24 cellular contexts compared by ENCODE assay signal in the genomic region with DNA sequence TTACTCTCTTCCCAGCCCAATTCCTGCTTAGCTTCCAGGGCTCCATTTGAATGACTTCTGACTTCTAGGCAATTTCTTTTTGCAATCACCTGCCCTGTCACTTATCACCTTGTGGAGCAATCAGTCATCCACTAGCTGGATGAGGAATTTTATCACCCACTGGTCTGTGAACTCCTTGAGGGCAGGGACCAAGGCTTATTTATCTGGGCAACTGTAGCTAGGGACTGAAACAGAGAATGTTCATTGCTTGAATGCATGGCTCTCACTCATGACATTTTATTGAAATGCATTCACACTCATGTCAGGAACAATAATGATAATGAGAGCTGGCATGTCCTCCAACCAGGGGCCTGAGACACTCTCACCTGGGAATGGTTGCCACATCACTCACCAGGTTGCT. TPM values are rescaled to one million over a fixed set of nuclear protein-coding genes. Genes with fewer than 3 reads are reported as not detected.
"Had no signal": no experiment of that assay in that cellular context is flagged by ENCODE, and none has a peak within 500 bp of the region (broad histone marks: within the 10 kb centered on the region; RNA-seq: fewer than 3 reads in every experiment).

No MANE protein-coding gene starts in this region.

- H3K4me3 ChIP-seq: heart right ventricle, sigmoid colon, thoracic aorta, upper lobe of left lung had no signal

- H2AFZ ChIP-seq: parathyroid adenoma had no signal

- H3K9me3 ChIP-seq: heart right ventricle, sigmoid colon, thoracic aorta, upper lobe of left lung had no signal

- H3K4me1 ChIP-seq: parathyroid adenoma had no signal

- H3K36me3 ChIP-seq: heart right ventricle, sigmoid colon, thoracic aorta, upper lobe of left lung had no signal

- H3K27me3 ChIP-seq: heart right ventricle, sigmoid colon, upper lobe of left lung had no signal

- ATAC-seq: activated CD4-positive, CD25-positive, alpha-beta regulatory T cell treated with anti-CD3 and anti-CD28 coated beads, Interleukin-2, amount 50 U/mL, for 24 hours; activated CD8-positive, alpha-beta memory T cell treated with anti-CD3 and anti-CD28 coated beads, Interleukin-2, amount 10 ng/mL, durations not matched to agents 7 days and 5 days; activated CD8-positive, alpha-beta T cell treated with anti-CD3 and anti-CD28 coated beads for 36 hours; left lobe of liver; T-cell had no signal

- DNase-seq: activated CD4-positive, alpha-beta T cell treated with anti-CD3 and anti-CD28 coated beads, Interleukin-2, amount 10 ng/mL, durations not matched to agents 24 days and 14 days; activated CD8-positive, alpha-beta memory T cell treated with anti-CD3 and anti-CD28 coated beads, Interleukin-2, amount 10 ng/mL, durations not matched to agents 7 days and 5 days; activated CD8-positive, alpha-beta T cell treated with anti-CD3 and anti-CD28 coated beads for 36 hours; activated gamma-delta T cell; activated naive CD4-positive, alpha-beta T cell treated with anti-CD3 and anti-CD28 coated beads, Interleukin-2, amount 50 U/mL, for 16 hours; activated T-cell treated with anti-CD3 and anti-CD28 coated beads for 4 hours; aorta; caudate nucleus; effector CD4-positive, alpha-beta T cell; heart right ventricle; midbrain; nucleus accumbens; sigmoid colon; stimulated activated CD4-positive, alpha-beta T cell treated with anti-CD3 and anti-CD28 coated beads, Interleukin-2, amount 100 ng/mL, for 48 hours; stimulated activated CD8-positive, alpha-beta memory T cell treated with anti-CD3 and anti-CD28 coated beads, Interleukin-4, amount 100 ng/mL, for 48 hours; stimulated activated naive CD4-positive, alpha-beta T cell treated with Interleukin-2 at 50 U/mL for 16 hours; T-cell; upper lobe of left lung had no signal

- H3K27ac ChIP-seq: parathyroid adenoma, sigmoid colon, thoracic aorta, upper lobe of left lung, VCaP had no signal

- H3K9ac ChIP-seq: parathyroid adenoma had no signal

RNA-seq across cellular contexts. Expression of gene TNFAIP8L3, which starts 15.5 kb away (rescaled TPM):
- total RNA-seq: epithelial cell of proximal tubule, T-cell had no signal
